Comparison of ENCODE assay signal across 21 cellular contexts in genomic region chrX:123983240-123983639, GRCh38. TPM values are rescaled to one million over a fixed set of nuclear protein-coding genes. Genes with fewer than 3 reads are reported as not detected.
DNase-seq lines count a peak whose midpoint lies in the region; ATAC-seq, FAIRE-seq and TF ChIP-seq lines count a peak whose summit lies in the region.
"Had no signal": no experiment of that assay in that cellular context is flagged by ENCODE, and none has a peak within 500 bp of the region (broad histone marks: within the 10 kb centered on the region; RNA-seq: fewer than 3 reads in every experiment).

No MANE protein-coding gene starts in this region.

- H3K4me1 Mint-ChIP-seq in CD4-positive, CD25-positive, alpha-beta regulatory T cell: peaks cover 17 to 71% (median 40%) of the 10 kb centered on the region in 4 donors

- H3K4me1 ChIP-seq in CD4-positive, CD25-positive, alpha-beta regulatory T cell (ENCODE audit: control insufficient read depth, insufficient read depth, low read length, poor library complexity, severe bottlenecking): peaks cover 20% of the 10 kb centered on the region
- H3K4me1 ChIP-seq in foreskin keratinocyte: peaks cover 12% of the 10 kb centered on the region

- peak overlapping the region in 2 of 4 donors; percentile 6 to 20 for H3K4me3 Mint-ChIP-seq in CD4-positive, CD25-positive, alpha-beta regulatory T cell
- H3K4me3 Mint-ChIP-seq: H9; T-helper 2 cell treated with Interferon-gamma antibody and Interleukin-4, amounts not matched to agents 5 μg/mL and 100 μg/mL, for 36 hours had no signal

- no peaks in the 10 kb centered on the region for H3K36me3 ChIP-seq in CD4-positive, CD25-positive, alpha-beta regulatory T cell (ENCODE audit: control insufficient read depth, insufficient read depth, low read length)
- H3K36me3 ChIP-seq: upper lobe of left lung had no signal

- DNase-seq in CD4-positive, CD25-positive, alpha-beta regulatory T cell: no peak
- peak; percentile 62 for DNase-seq in DMS79 (lab: John Stamatoyannopoulos, UW)
- peak; percentile 29 for DNase-seq in NCI-H345 treated with DMSO at 0.1 percent for 48 hours (lab: John Stamatoyannopoulos, UW; ENCODE audit: unreplicated experiment)
- DNase-seq in retina: no peak
- no peak for DNase-seq in foreskin keratinocyte
- no peak for DNase-seq in GM12892 (ENCODE audit: insufficient read length)
- DNase-seq: AML-193; dorsolateral prefrontal cortex; erythroblast; GF-D8; H9; mesendoderm; NCI-H82; stimulated activated CD4-positive, alpha-beta T cell treated with anti-CD3 and anti-CD28 coated beads, Interleukin-2, amount 100 ng/mL, for 48 hours; upper lobe of left lung had no signal

- peak overlapping the region in 1 of 3 donors; percentile 0 for H3K27ac Mint-ChIP-seq in CD4-positive, CD25-positive, alpha-beta regulatory T cell
- H3K27ac Mint-ChIP-seq: progenitor cell of endocrine pancreas; T-helper 2 cell treated with Interferon-gamma antibody and Interleukin-4, amounts not matched to agents 5 μg/mL and 100 μg/mL, for 36 hours had no signal

- peak overlapping the region; percentile 53 for H3K4me3 ChIP-seq in CD4-positive, CD25-positive, alpha-beta regulatory T cell (ENCODE audit: low read depth, low read length)
- H3K4me3 ChIP-seq: dorsolateral prefrontal cortex, upper lobe of left lung had no signal

- no peak overlapping the region for H3K27ac ChIP-seq in CD4-positive, CD25-positive, alpha-beta regulatory T cell (ENCODE audit: insufficient read depth, low read length, poor library complexity, severe bottlenecking)
- no peak overlapping the region for H3K27ac ChIP-seq in foreskin keratinocyte
- H3K27ac ChIP-seq: dorsolateral prefrontal cortex, upper lobe of left lung had no signal

- no peak for TF ChIP-seq CTCF in foreskin keratinocyte (conservative IDR thresholded peaks at IDR 0.05)

- no peak for TF ChIP-seq POLR2A in GM12892 (IDR thresholded peaks at IDR 0.05; ENCODE audit: low read depth, low read length)

- FAIRE-seq in islet of Langerhans (lab: Jason Lieb, UNC) (peak; percentile 62), GM12892 (lab: Jason Lieb, UNC) (no peak)
- FAIRE-seq: frontal cortex, HepG2 had no signal

- no peaks in the 10 kb centered on the region for H3K36me3 Mint-ChIP-seq in CD4-positive, CD25-positive, alpha-beta regulatory T cell

- H3K27me3 Mint-ChIP-seq in CD4-positive, CD25-positive, alpha-beta regulatory T cell: no peaks in the 10 kb centered on the region
- H3K27me3 Mint-ChIP-seq: progenitor cell of endocrine pancreas had no signal

- no peak for ATAC-seq in CD4-positive, CD25-positive, alpha-beta regulatory T cell (ENCODE audit: low read depth in 2 of 2)
- no peak for ATAC-seq in foreskin keratinocyte
- ATAC-seq: HepG2, Panc1 had no signal

- H3K9me3 Mint-ChIP-seq in CD4-positive, CD25-positive, alpha-beta regulatory T cell: no peaks in the 10 kb centered on the region
- H3K9me3 Mint-ChIP-seq: T-helper 2 cell treated with Interferon-gamma antibody and Interleukin-4, amounts not matched to agents 5 μg/mL and 100 μg/mL, for 36 hours had no signal

- no peaks in the 10 kb centered on the region for H3K27me3 ChIP-seq in CD4-positive, CD25-positive, alpha-beta regulatory T cell (ENCODE audit: control insufficient read depth, insufficient read depth, low read length)
- H3K27me3 ChIP-seq in foreskin keratinocyte: no peaks in the 10 kb centered on the region
- H3K27me3 ChIP-seq: upper lobe of left lung had no signal

- H3K9me3 ChIP-seq in CD4-positive, CD25-positive, alpha-beta regulatory T cell (ENCODE audit: control insufficient read depth in 2 of 2, low read length in 2 of 2): no peaks in the 10 kb centered on the region
- H3K9me3 ChIP-seq: upper lobe of left lung had no signal

RNA-seq across cellular contexts. Expression of gene STAG2, which starts 21.7 kb away (rescaled TPM):
- total RNA-seq in CD4-positive, CD25-positive, alpha-beta regulatory T cell: 79.4 TPM
- 10 to 100 TPM; 43.1 to 51.3 (median 47.5) TPM for polyA plus RNA-seq in CD4-positive, CD25-positive, alpha-beta regulatory T cell
- 46.6 and 46.7 TPM in 2 replicates for total RNA-seq in foreskin keratinocyte
- 7.9 and 9.4 TPM in 2 replicates for polyA plus RNA-seq in foreskin keratinocyte
- 46.4 TPM for polyA plus RNA-seq in GM12892 (2012; ENCODE audit: missing spikeins)

Comparison
In these comparisons a context has a peak if more than half of its experiments do, and no peak if none do; other contexts are left out.
1. DNase-seq: peak in DMS79 (single experiment) and NCI-H345 treated with DMSO at 0.1 percent for 48 hours (single experiment); none in CD4-positive, CD25-positive, alpha-beta regulatory T cell (0 of 3), retina (single experiment), foreskin keratinocyte (0 of 2) and GM12892 (single experiment).